Comparison of ENCODE assay signal across 10 cellular contexts in the genomic region with DNA sequence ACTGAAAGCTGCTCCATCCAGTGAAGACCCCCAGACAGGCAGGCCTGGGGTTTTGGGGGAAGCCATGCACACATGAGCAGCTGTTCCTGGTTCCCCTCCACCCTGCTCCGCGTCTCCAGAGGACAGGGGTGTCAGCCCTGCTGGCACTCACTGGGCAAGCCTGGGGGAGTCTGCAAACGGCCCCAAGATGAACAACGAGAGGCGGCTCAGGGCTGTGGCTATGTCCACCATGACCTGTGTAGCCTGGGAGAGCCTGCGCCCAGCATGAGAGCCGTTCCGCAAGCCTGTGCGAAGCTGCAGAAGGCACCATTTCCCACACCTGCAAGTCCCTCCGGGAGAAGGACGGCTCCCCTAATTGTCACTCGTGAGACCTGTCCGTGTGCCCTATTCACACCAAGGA.
"Had no signal": no experiment of that assay in that cellular context is flagged by ENCODE, and none has a peak within 500 bp of the region (broad histone marks: within the 10 kb centered on the region; RNA-seq: fewer than 3 reads in every experiment).

No MANE protein-coding gene starts in this region.

- H2AFZ ChIP-seq: GM23248, GM23338 had no signal

- H3K4me3 ChIP-seq: GM23248, GM23338, HAP-1 had no signal

- H3K36me3 ChIP-seq: HAP-1 had no signal

- FAIRE-seq: H54 had no signal

- H3K4me3 Mint-ChIP-seq: GM23338, H9, HFFc6 had no signal

- DNase-seq: GM23248, GOT3, H7, H9, HCEC 1CT, HFFc6 had no signal

- H3K27ac Mint-ChIP-seq: GM23338, H9, HFFc6 had no signal

- H3K9me3 Mint-ChIP-seq: GM23338, H9, HFFc6 had no signal

- ATAC-seq: GM23338, HCT116 had no signal

- H3K9ac ChIP-seq: GM23248 had no signal

- H3K27ac ChIP-seq: GM23248 had no signal

- H3K9me3 ChIP-seq: HAP-1 had no signal

- H3K4me2 ChIP-seq: GM23338 had no signal
